Comparison of ENCODE assay signal across 1 cellular context in the genomic region with DNA sequence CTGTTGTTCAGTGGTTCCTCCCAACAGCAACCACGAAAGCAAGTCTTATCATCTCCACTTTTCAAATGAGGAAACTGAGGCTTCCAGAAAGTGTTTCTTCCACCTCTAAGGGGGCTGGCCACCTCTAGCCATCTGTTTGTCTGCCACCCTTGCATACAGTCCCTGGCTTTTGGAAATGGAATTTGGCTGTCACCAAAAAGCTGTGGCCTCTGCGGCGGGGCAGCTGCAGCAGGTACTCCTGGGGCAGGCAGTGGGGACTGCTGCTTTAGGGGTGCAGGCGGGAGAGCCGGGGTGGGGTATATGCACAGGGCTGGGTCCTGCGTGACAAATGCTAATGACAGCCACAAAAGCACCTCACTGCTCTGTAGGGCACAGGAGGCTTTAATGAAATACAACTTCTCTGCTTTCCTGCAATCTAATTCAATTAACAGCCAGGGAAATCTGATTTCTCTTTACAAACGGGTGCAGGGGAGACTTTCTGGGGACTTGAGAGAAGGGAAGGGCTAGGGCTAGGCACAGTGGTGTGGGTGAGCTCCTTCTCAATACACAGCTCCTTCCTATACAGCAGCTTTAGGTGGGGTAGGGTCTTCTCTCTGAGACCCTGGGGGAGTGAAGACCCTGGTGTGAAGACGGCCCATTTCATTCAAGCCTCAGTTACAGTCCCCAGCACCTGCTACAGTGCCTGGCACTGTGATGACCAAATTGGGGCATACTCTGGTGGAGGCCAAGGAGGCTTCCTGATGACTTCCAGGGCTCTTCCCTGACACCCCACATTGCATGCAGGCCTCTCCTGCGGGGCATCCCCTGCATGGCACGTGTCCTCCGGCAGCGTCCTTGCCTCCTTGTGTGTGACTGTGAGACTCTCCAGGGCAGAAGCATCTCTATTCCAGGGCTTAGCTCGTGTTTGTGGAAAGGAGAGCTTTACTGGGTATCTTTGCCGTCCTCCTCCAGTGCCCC.
TF ChIP-seq lines count a peak whose summit lies in the region.

No MANE protein-coding gene starts in this region.

TF ChIP-seq in GM23338, 12 proteins besides CTCF, POLR2A, EP300 and RAD21 (continued from another document):
- TF ChIP-seq ZNF331 (CRISPR knock-in tag; IDR thresholded peaks at IDR 0.05; ENCODE audit: low read depth) (no peak), JUNB (IDR thresholded peaks at IDR 0.05; ENCODE audit: unreplicated experiment) (no peak), ZNF114 (CRISPR knock-in tag; IDR thresholded peaks at IDR 0.05) (no peak)
